Comparison of ENCODE assay signal across 10 cellular contexts in genomic region chr11:78028423-78028822, GRCh38. TPM values are rescaled to one million over a fixed set of nuclear protein-coding genes. Genes with fewer than 3 reads are reported as not detected.
DNase-seq lines count a peak whose midpoint lies in the region; ATAC-seq, FAIRE-seq and TF ChIP-seq lines count a peak whose summit lies in the region.
"Not testable (repeated sequence)": the region's sequence is repeated elsewhere in the genome, so short reads cannot be mapped to it uniquely, and the experiment has no call there.
"Had no signal": no experiment of that assay in that cellular context is flagged by ENCODE, and none has a peak within 500 bp of the region (broad histone marks: within the 10 kb centered on the region; RNA-seq: fewer than 3 reads in every experiment).

No MANE protein-coding gene starts in this region.

- BruUV-seq in PC-3 (replicated peaks; lab: Mats Ljungman, UMichigan); mammary epithelial cell (replicated peaks; lab: Mats Ljungman, UMichigan): not testable (repeated sequence)

- not testable (repeated sequence) for H3K9ac ChIP-seq in PC-3 (ENCODE audit: low read length); SK-N-SH; mammary epithelial cell (ENCODE audit: insufficient read depth, low read length)

- not testable (repeated sequence) for H3K9me3 ChIP-seq in PC-3 (ENCODE audit: low read length); SK-N-SH; mammary epithelial cell (replicated peaks; ENCODE audit: insufficient read depth, low read length)

- in situ Hi-C loops in mammary epithelial cell (cut with MboI; ENCODE audit: low sequenced_read_pairs in 2 of 2): not testable (repeated sequence)

- H3K4me1 Mint-ChIP-seq in nephron: peaks cover 29% of the 10 kb centered on the region

- DNase-seq in Daoy (ENCODE audit: low read depth) (peak; percentile 81), HT-29 (ENCODE audit: low spot score) (peak; percentile 27), PC-3 (peak; percentile 92), mammary epithelial cell (peak; percentile 89), islet precursor cell (peak; percentile 65), urothelium cell line (ENCODE audit: low spot score) (peak; percentile 51)
- not testable (repeated sequence) for DNase-seq in SK-N-SH

- not testable (repeated sequence) for H3K9me2 ChIP-seq in PC-3 (replicated peaks; ENCODE audit: low read length); SK-N-SH

- H3K79me2 ChIP-seq in PC-3 (ENCODE audit: low read length); SK-N-SH (ENCODE audit: insufficient read depth); mammary epithelial cell (ENCODE audit: insufficient read depth, low read length): not testable (repeated sequence)

- not testable (repeated sequence) for FAIRE-seq in urothelium cell line (lab: Jason Lieb, UNC)

- not testable (repeated sequence) for H2AFZ ChIP-seq in PC-3 (ENCODE audit: low read length); SK-N-SH (ENCODE audit: low read depth); mammary epithelial cell (ENCODE audit: low read depth, low read length)

- not testable (repeated sequence) for H3K27me3 Mint-ChIP-seq in nephron (ENCODE audit: low read depth)

- CTCF ChIA-PET in PC-3 (lab: Charles Lee): interaction anchor here (0.8 kb wide), 1 partner anchor 17 kb away, joined by 3 read pairs; no protein-coding TSS in a partner anchor
- CTCF ChIA-PET in SK-N-SH (lab: Yijun Ruan, JAX): interaction anchor here (0.6 kb wide), 1 partner anchor 39 kb away, joined by 3 read pairs; no protein-coding TSS in a partner anchor
- CTCF ChIA-PET in mammary epithelial cell (lab: Charles Lee; ENCODE audit: low non-redundant PET): not testable (repeated sequence)

- TF ChIP-seq RAD21 in SK-N-SH (IDR thresholded peaks at IDR 0.05; ENCODE audit: low read length): not testable (repeated sequence)

- TF ChIP-seq CTCF in PC-3 (conservative IDR thresholded peaks at IDR 0.05; ENCODE audit: low read depth, low read length); SK-N-SH (IDR thresholded peaks at IDR 0.05); mammary epithelial cell (conservative IDR thresholded peaks at IDR 0.05 in 1 of 2, IDR thresholded peaks at IDR 0.05 in 1 of 2; ENCODE audit: extremely low read depth in 1 of 2, insufficient read depth in 1 of 2, low read depth in 1 of 2, low read length in 2 of 2); nephron (IDR thresholded peaks at IDR 0.05; ENCODE audit: unreplicated experiment in 3 of 3): not testable (repeated sequence)

- dilution Hi-C loops in mammary epithelial cell (cut with HindIII; ENCODE audit: low sequenced_read_pairs): not testable (repeated sequence)

- H4K20me1 ChIP-seq in PC-3 (ENCODE audit: low read length); SK-N-SH (ENCODE audit: insufficient read depth); mammary epithelial cell (ENCODE audit: insufficient read depth, low read length): not testable (repeated sequence)

- H3K4me2 ChIP-seq in PC-3 (ENCODE audit: low read length): peak overlapping the region; percentile 34
- H3K4me2 ChIP-seq in SK-N-SH; mammary epithelial cell (ENCODE audit: insufficient read depth, low read depth, low read length): not testable (repeated sequence)

- not testable (repeated sequence) for H3K4me3 ChIP-seq in PC-3 (ENCODE audit: low read length); SK-N-SH (ENCODE audit: low read depth in 2 of 2, low read length in 1 of 2); mammary epithelial cell (replicated peaks in 1 of 3; ENCODE audit: insufficient read depth in 1 of 3, low read depth in 2 of 3, low read length in 3 of 3)

- H3K36me3 Mint-ChIP-seq in nephron (ENCODE audit: low read depth): not testable (repeated sequence)

- peak; percentile 78 for ATAC-seq in PC-3

- not testable (repeated sequence) for H3K27ac ChIP-seq in PC-3 (ENCODE audit: low read length); SK-N-SH (ENCODE audit: low read depth in 2 of 2, low read length in 1 of 2); mammary epithelial cell (ENCODE audit: insufficient read depth, low read depth, low read length)

- intact Hi-C loops in PC-3 (cut with micrococcal nuclease); mammary epithelial cell (cut with micrococcal nuclease): not testable (repeated sequence)

- H3K9me3 Mint-ChIP-seq in nephron: not testable (repeated sequence)

- H3K4me1 ChIP-seq in PC-3 (ENCODE audit: insufficient read depth, low read length) (peaks cover 29% of the 10 kb centered on the region), SK-N-SH (ENCODE audit: control insufficient read depth in 1 of 2, insufficient read depth in 2 of 2, low read depth in 1 of 2, low read length in 1 of 2) (peaks cover 20 to 24% of the 10 kb centered on the region in 2 experiments; a peak in 3 of 4 replicates), mammary epithelial cell (ENCODE audit: insufficient read depth, low read length) (peaks cover 13% of the 10 kb centered on the region)

- H3K27me3 ChIP-seq in PC-3 (ENCODE audit: low read length); SK-N-SH (ENCODE audit: insufficient read depth); mammary epithelial cell (ENCODE audit: insufficient read depth, low read length): not testable (repeated sequence)

- POLR2A ChIA-PET in PC-3 (lab: Charles Lee; ENCODE audit: unreplicated experiment); SK-N-SH (lab: Yijun Ruan, JAX): not testable (repeated sequence)

- H3K36me3 ChIP-seq in PC-3 (ENCODE audit: low read depth, low read length); SK-N-SH (replicated peaks in 1 of 2; ENCODE audit: control insufficient read depth in 1 of 2, insufficient read depth in 2 of 2, low read length in 1 of 2); mammary epithelial cell (ENCODE audit: insufficient read depth, low read length): not testable (repeated sequence)

- H3F3A ChIP-seq in PC-3 (ENCODE audit: low read length, unreplicated experiment); SK-N-SH (replicated peaks; ENCODE audit: insufficient read depth): not testable (repeated sequence)

- WGBS in SK-N-SH (ENCODE audit: low lambda C conversion rate): 73% methylated on average over 9 of the region's 9 CpGs
- WGBS in mammary epithelial cell (ENCODE audit: low coverage, missing lambda C conversion rate): 63% methylated on average over 9 of the region's 9 CpGs

- H3K27ac Mint-ChIP-seq in nephron: peak overlapping the region; percentile 4 to 67 (median 52)

- not testable (repeated sequence) for H3K4me3 Mint-ChIP-seq in nephron

- not testable (repeated sequence) for TF ChIP-seq EP300 in SK-N-SH (IDR thresholded peaks at IDR 0.05; ENCODE audit: borderline replicate concordance in 1 of 2, low read depth in 1 of 2, low read length in 1 of 2)

TF ChIP-seq in SK-N-SH, 30 proteins besides CTCF, POLR2A, EP300 and RAD21:
- peak; percentile 20; the same call in 1 of the 2 replicates for TF ChIP-seq FOSL2 (IDR thresholded peaks at IDR 0.05; ENCODE audit: borderline replicate concordance, low read depth)

RNA-seq across cellular contexts. Expression of gene KCTD14, which starts 5.3 kb away (rescaled TPM):
- 8.4 and 9.9 TPM in 2 replicates for total RNA-seq in Daoy (2014; rRNA removed; shearing (Covaris generic))
- 6.2 and 6.3 TPM in 2 replicates for total RNA-seq in HT-29 (2014; rRNA removed; shearing (Covaris generic))
- total RNA-seq in PC-3 (2014; rRNA removed) (1.6 and 3.6 TPM in 2 replicates), mammary epithelial cell (10 to 100 TPM in 1 of 2 donors, 1 to 10 TPM in 1; 7.2 to 11.1 TPM)
- polyA plus RNA-seq in SK-N-SH (2012; rRNA removed) (0.25 and 0.32 TPM in 2 replicates), mammary epithelial cell (23.2 TPM)
- 0.36 and 0.41 TPM in 2 replicates for polyA plus RNA-seq in SK-N-SH (2012; cell fraction: cytosol; rRNA removed)
- 0.21 and 0.23 TPM in 2 replicates for polyA plus RNA-seq in SK-N-SH (2012; cell fraction: nucleus; rRNA removed)
- 18.1 TPM for polyA minus RNA-seq in mammary epithelial cell

RNA-seq across cellular contexts. Expression of gene INTS4, which starts 34.0 kb away (rescaled TPM):
- total RNA-seq in Daoy (2014; rRNA removed; shearing (Covaris generic)): 35.9 and 55.1 TPM in 2 replicates
- total RNA-seq in HT-29 (2014; rRNA removed; shearing (Covaris generic)): 19.2 and 25.1 TPM in 2 replicates
- total RNA-seq in PC-3 (2014; rRNA removed) (42.2 and 50.8 TPM in 2 replicates), mammary epithelial cell (10 to 100 TPM; 25.0 to 28.0 TPM)
- polyA plus RNA-seq in SK-N-SH (2012; rRNA removed) (23.0 and 30.0 TPM in 2 replicates), mammary epithelial cell (15.7 TPM)
- 13.5 and 16.9 TPM in 2 replicates for polyA plus RNA-seq in SK-N-SH (2012; cell fraction: cytosol; rRNA removed)
- 73.0 and 105 TPM in 2 replicates for polyA plus RNA-seq in SK-N-SH (2012; cell fraction: nucleus; rRNA removed)
- 28.7 TPM for polyA minus RNA-seq in mammary epithelial cell

RNA-seq across cellular contexts. Expression of gene THRSP, which starts 35.2 kb away (rescaled TPM):
- not detected in 2 replicates for total RNA-seq in Daoy (2014; rRNA removed; shearing (Covaris generic))
- not detected in 2 replicates for total RNA-seq in HT-29 (2014; rRNA removed; shearing (Covaris generic))
- total RNA-seq in PC-3 (2014; rRNA removed) (not detected in 2 replicates), mammary epithelial cell (not detected)
- polyA plus RNA-seq in SK-N-SH (2012; rRNA removed) (0.10 TPM in 1 of 2 replicates, not detected in the other), mammary epithelial cell (not detected)
- polyA plus RNA-seq in SK-N-SH (2012; cell fraction: cytosol; rRNA removed): 0.04 TPM in 1 of 2 replicates, not detected in the other
- polyA plus RNA-seq in SK-N-SH (2012; cell fraction: nucleus; rRNA removed): 0.23 and 0.45 TPM in 2 replicates
- not detected for polyA minus RNA-seq in mammary epithelial cell
- total RNA-seq: GM23248, T-cell had no signal
- polyA plus RNA-seq: GM23248 had no signal

RNA-seq across cellular contexts. Expression of gene NDUFC2, which starts 51.2 kb away (rescaled TPM):
- 113 and 180 TPM in 2 replicates for total RNA-seq in Daoy (2014; rRNA removed; shearing (Covaris generic))
- 150 and 196 TPM in 2 replicates for total RNA-seq in HT-29 (2014; rRNA removed; shearing (Covaris generic))
- 304 and 322 TPM in 2 replicates for total RNA-seq in PC-3 (2014; rRNA removed)
- 198 and 235 TPM in 2 replicates for polyA plus RNA-seq in SK-N-SH (2012; rRNA removed)
- polyA plus RNA-seq in SK-N-SH (2012; cell fraction: cytosol; rRNA removed): 137 and 183 TPM in 2 replicates
- polyA plus RNA-seq in SK-N-SH (2012; cell fraction: nucleus; rRNA removed): 76.3 and 139 TPM in 2 replicates
- total RNA-seq in mammary epithelial cell: 100 to 1,000 TPM; 108 to 209 TPM
- 165 TPM for polyA plus RNA-seq in mammary epithelial cell
- polyA minus RNA-seq in mammary epithelial cell: 11.5 TPM
